21 cellular contexts compared by ENCODE assay signal in the genomic region with DNA sequence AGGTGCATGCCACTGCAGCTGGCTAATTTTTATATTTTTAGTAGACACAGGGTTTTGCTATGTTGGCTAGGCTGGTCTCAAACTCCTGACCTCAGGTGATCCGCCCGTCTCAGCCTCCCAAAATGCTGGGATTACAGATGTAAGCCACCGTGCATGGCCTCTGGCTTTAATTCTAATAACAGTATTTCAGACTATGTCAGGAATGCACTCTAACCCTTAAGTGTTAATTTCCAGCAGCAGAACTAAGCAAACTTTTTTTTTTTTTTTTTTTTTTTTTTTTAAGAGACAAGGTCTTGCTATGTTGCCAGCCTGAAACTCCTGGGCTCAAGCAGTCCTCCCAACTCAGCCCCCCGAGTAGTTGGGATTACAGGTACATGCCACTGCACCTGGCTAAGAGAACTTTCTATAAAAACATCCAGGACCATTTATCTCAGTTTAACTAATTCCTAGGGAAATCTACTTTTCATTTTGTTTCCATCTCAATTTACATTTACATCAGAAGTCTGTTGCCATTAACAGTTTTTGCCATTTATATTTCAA. TPM values are rescaled to one million over a fixed set of nuclear protein-coding genes. Genes with fewer than 3 reads are reported as not detected.
DNase-seq lines count a peak whose midpoint lies in the region; ATAC-seq and TF ChIP-seq lines count a peak whose summit lies in the region.
"Had no signal": no experiment of that assay in that cellular context is flagged by ENCODE, and none has a peak within 500 bp of the region (broad histone marks: within the 10 kb centered on the region; RNA-seq: fewer than 3 reads in every experiment).

No MANE protein-coding gene starts in this region.

- DNase-seq in SK-N-SH (no peak), left lung (no peak), smooth muscle cell (lab: John Stamatoyannopoulos, UW; ENCODE audit: unreplicated experiment) (no peak), cerebellar nuclear complex (lab: John Stamatoyannopoulos, UW) (no peak), T1000 (lab: John Stamatoyannopoulos, UW) (no peak)
- DNase-seq: AML-193, Caco-2, GDM1, Karpas-422, NCI-H1092 treated with DMSO at 0.1 percent for 48 hours, NCI-H2081, NCI-H69, Peyer's patch had no signal

- ATAC-seq in SK-N-SH treated with all-trans-retinoic acid at 6 μM for 48 hours (no peak), left lung (peak; percentile 61), HG03432 (IDR thresholded peaks at IDR 0.05; ENCODE audit: unreplicated experiment) (no peak)
- ATAC-seq: Right ventricle myocardium inferior had no signal

- H3K4me3 ChIP-seq in SK-N-SH (ENCODE audit: low read depth in 2 of 2, low read length in 1 of 2): no peak overlapping the region
- no peak overlapping the region for H3K4me3 ChIP-seq in HEK293 (ENCODE audit: low read depth, low read length)
- no peak overlapping the region for H3K4me3 ChIP-seq in left lung
- H3K4me3 ChIP-seq in smooth muscle cell: no peak overlapping the region
- H3K4me3 ChIP-seq: HAP-1, MG63, Peyer's patch had no signal

- H3K27ac ChIP-seq in SK-N-SH (ENCODE audit: low read depth in 2 of 2, low read length in 1 of 2) (peak overlapping the region; percentile 41 to 43; a peak in 1 of 4 replicates), HEK293 (ENCODE audit: extremely low read depth, low read depth, low read length) (no peak overlapping the region), left lung (peak overlapping the region; percentile 24 to 36), smooth muscle cell (ENCODE audit: low read depth) (no peak overlapping the region)
- H3K27ac ChIP-seq: 22Rv1, C4-2B, Peyer's patch had no signal

- no peak for TF ChIP-seq EP300 in SK-N-SH (IDR thresholded peaks at IDR 0.05; ENCODE audit: borderline replicate concordance in 1 of 2, low read depth in 1 of 2, low read length in 1 of 2)

- H3K9ac ChIP-seq in SK-N-SH (no peak overlapping the region), smooth muscle cell (ENCODE audit: low read depth) (no peak overlapping the region)

- H3K9me2 ChIP-seq in SK-N-SH: no peaks in the 10 kb centered on the region

- TF ChIP-seq CTCF in SK-N-SH (IDR thresholded peaks at IDR 0.05) (no peak), HEK293 (tag by site-specific recombination; IDR thresholded peaks at IDR 0.05) (no peak), left lung (IDR thresholded peaks at IDR 0.05) (no peak), smooth muscle cell (IDR thresholded peaks at IDR 0.05; ENCODE audit: borderline replicate concordance, insufficient read depth, poor library complexity, severe bottlenecking) (no peak)

- H3K27me3 ChIP-seq in SK-N-SH (ENCODE audit: insufficient read depth) (no peaks in the 10 kb centered on the region), left lung (no peaks in the 10 kb centered on the region), smooth muscle cell (ENCODE audit: low read depth) (no peaks in the 10 kb centered on the region)
- H3K27me3 ChIP-seq: MG63, Peyer's patch had no signal

- H3K79me2 ChIP-seq in SK-N-SH (ENCODE audit: insufficient read depth) (peaks cover 85% of the 10 kb centered on the region), smooth muscle cell (ENCODE audit: low read depth) (peaks cover 60% of the 10 kb centered on the region)

- H3K4me1 ChIP-seq in SK-N-SH (ENCODE audit: control insufficient read depth in 1 of 2, insufficient read depth in 2 of 2, low read depth in 1 of 2, low read length in 1 of 2) (peaks cover 11 to 23% of the 10 kb centered on the region in 2 experiments), HEK293 (ENCODE audit: control insufficient read depth, insufficient read depth, low read length) (peaks cover 34% of the 10 kb centered on the region), left lung (peaks cover 7 to 42% of the 10 kb centered on the region in 2 donors), smooth muscle cell (ENCODE audit: low read depth) (peaks cover 28% of the 10 kb centered on the region)
- H3K4me1 ChIP-seq: Caco-2 had no signal

- CTCF ChIA-PET in SK-N-SH (lab: Yijun Ruan, JAX) (interaction anchor here (1.2 to 26.9 kb wide), 4 partner anchors 11 to 66 kb away, joined by 3 to 293 read pairs (median 8); partner anchors contain the start of gene CASQ1), HEK293 (lab: Yijun Ruan, JAX) (interaction anchor here (0.6 to 1.3 kb wide), 4 partner anchors 37 to 170 kb away, joined by 3 to 7 read pairs (median 4); no protein-coding TSS in a partner anchor)

- TF ChIP-seq RAD21 in SK-N-SH (IDR thresholded peaks at IDR 0.05; ENCODE audit: low read length): no peak

- H4K20me1 ChIP-seq in SK-N-SH (ENCODE audit: insufficient read depth) (peaks cover 63% of the 10 kb centered on the region), smooth muscle cell (ENCODE audit: low read depth) (peaks cover 98% of the 10 kb centered on the region)

- peaks cover 35% of the 10 kb centered on the region for H3F3A ChIP-seq in SK-N-SH (replicated peaks; ENCODE audit: insufficient read depth)
- peaks cover 22% of the 10 kb centered on the region for H3F3A ChIP-seq in smooth muscle cell (ENCODE audit: low read depth)

- no peaks in the 10 kb centered on the region for H3K9me3 ChIP-seq in SK-N-SH
- no peaks in the 10 kb centered on the region for H3K9me3 ChIP-seq in HEK293 (ENCODE audit: control insufficient read depth, insufficient read depth, low read depth, low read length)
- no peaks in the 10 kb centered on the region for H3K9me3 ChIP-seq in left lung
- no peaks in the 10 kb centered on the region for H3K9me3 ChIP-seq in smooth muscle cell (replicated peaks; ENCODE audit: low read depth)
- H3K9me3 ChIP-seq: Caco-2, HAP-1, MG63, Peyer's patch had no signal

- H3K4me2 ChIP-seq in SK-N-SH (no peak overlapping the region), smooth muscle cell (peak overlapping the region; percentile 53)

- POLR2A ChIA-PET in SK-N-SH (lab: Yijun Ruan, JAX) (no interaction called here), HEK293 (lab: Yijun Ruan, JAX) (no interaction called here)

- H3K36me3 ChIP-seq in SK-N-SH (replicated peaks in 1 of 2; ENCODE audit: control insufficient read depth in 1 of 2, insufficient read depth in 2 of 2, low read length in 1 of 2): peaks cover 2 to 23% of the 10 kb centered on the region in 2 experiments
- H3K36me3 ChIP-seq in HEK293 (ENCODE audit: control insufficient read depth in 2 of 2, insufficient read depth in 1 of 2, low read length in 2 of 2): peaks cover 12 to 17% of the 10 kb centered on the region in 2 experiments
- peaks cover 0 to 17% of the 10 kb centered on the region in 2 donors for H3K36me3 ChIP-seq in left lung
- no peaks in the 10 kb centered on the region for H3K36me3 ChIP-seq in smooth muscle cell (ENCODE audit: low read depth)

- intact Hi-C loops in left lung (cut with DNase I): no loop called here

- no peak overlapping the region for H2AFZ ChIP-seq in SK-N-SH (ENCODE audit: low read depth)
- no peak overlapping the region for H2AFZ ChIP-seq in smooth muscle cell (ENCODE audit: low read depth)

- 95% methylated on average over 4 of the region's 4 CpGs for WGBS in SK-N-SH (ENCODE audit: low lambda C conversion rate)
- 84% methylated on average over 4 of the region's 4 CpGs for WGBS in smooth muscle cell (ENCODE audit: low lambda C conversion rate)

TF ChIP-seq in SK-N-SH, 30 proteins besides CTCF, POLR2A, EP300 and RAD21:
- TF ChIP-seq SIN3A (IDR thresholded peaks at IDR 0.05; ENCODE audit: borderline replicate concordance, low read depth, low read length): no peak
- no peak for TF ChIP-seq GATA2 (CRISPR knock-in tag; IDR thresholded peaks at IDR 0.05)
- no peak for TF ChIP-seq SMC3 (IDR thresholded peaks at IDR 0.05; ENCODE audit: low read depth, low read length)
TF ChIP-seq in SK-N-SH: peak in this region for 0.

TF ChIP-seq in SK-N-SH treated with all-trans-retinoic acid at 6 μM for 48 hours, 23 proteins besides CTCF, POLR2A, EP300 and RAD21:
- TF ChIP-seq CSRNP3 (CRISPR knock-in tag; IDR thresholded peaks at IDR 0.05): no peak

TF ChIP-seq in HEK293, 187 proteins besides CTCF, POLR2A, EP300 and RAD21:
- TF ChIP-seq BCL6B (tag by site-specific recombination; IDR thresholded peaks at IDR 0.05) (no peak), ZNF362 (tag by site-specific recombination; IDR thresholded peaks at IDR 0.05) (peak; percentile 80; the same call in 1 of the 2 replicates), ZNF248 (tag by site-specific recombination; IDR thresholded peaks at IDR 0.05) (no peak)

RNA-seq across cellular contexts. Expression of gene DCAF8, which starts 6.5 kb away (rescaled TPM):
- polyA plus RNA-seq in SK-N-SH (2012; rRNA removed): 108 and 150 TPM in 2 replicates
- 55.1 and 69.1 TPM in 2 replicates for polyA plus RNA-seq in SK-N-SH (2012; cell fraction: cytosol; rRNA removed)
- 383 and 570 TPM in 2 replicates for polyA plus RNA-seq in SK-N-SH (2012; cell fraction: nucleus; rRNA removed)
- 10 to 100 TPM; 93.9 to 99.3 TPM for total RNA-seq in left lung
- total RNA-seq in smooth muscle cell: 56.7 and 63.6 TPM in 2 replicates
- 79.9 and 92.6 TPM in 2 replicates for polyA plus RNA-seq in smooth muscle cell

RNA-seq across cellular contexts. Expression of gene PEX19, which starts 29.1 kb away (rescaled TPM):
- polyA plus RNA-seq in SK-N-SH (2012; rRNA removed) (31.4 and 52.1 TPM in 2 replicates), smooth muscle cell (29.2 and 34.5 TPM in 2 replicates)
- polyA plus RNA-seq in SK-N-SH (2012; cell fraction: cytosol; rRNA removed): 34.9 and 45.9 TPM in 2 replicates
- polyA plus RNA-seq in SK-N-SH (2012; cell fraction: nucleus; rRNA removed): 24.8 and 42.2 TPM in 2 replicates
- total RNA-seq in left lung (10 to 100 TPM; 42.9 to 57.1 TPM), smooth muscle cell (40.2 and 47.1 TPM in 2 replicates)

RNA-seq across cellular contexts. Expression of gene PEA15, which starts 50.6 kb away (rescaled TPM):
- polyA plus RNA-seq in SK-N-SH (2012; rRNA removed) (322 and 382 TPM in 2 replicates), smooth muscle cell (73.1 and 80.6 TPM in 2 replicates)
- polyA plus RNA-seq in SK-N-SH (2012; cell fraction: cytosol; rRNA removed): 313 and 411 TPM in 2 replicates
- 176 and 239 TPM in 2 replicates for polyA plus RNA-seq in SK-N-SH (2012; cell fraction: nucleus; rRNA removed)
- total RNA-seq in left lung (100 to 1,000 TPM; 175 to 178 TPM), smooth muscle cell (85.0 and 115 TPM in 2 replicates)

Comparison
In these comparisons a context has a peak if more than half of its experiments do, and no peak if none do; other contexts are left out.
1. H3K27ac ChIP-seq: peak in SK-N-SH (2 of 2) and left lung (2 of 2); none in HEK293 (single experiment) and smooth muscle cell (single experiment).